Comparison of ENCODE assay signal across 8 cellular contexts in genomic region chr7:44581907-44582603, GRCh38. TPM values are rescaled to one million over a fixed set of nuclear protein-coding genes. Genes with fewer than 3 reads are reported as not detected.
DNase-seq lines count a peak whose midpoint lies in the region; ATAC-seq and TF ChIP-seq lines count a peak whose summit lies in the region.

Gene TMED4 (minus strand): TSS chr7:44582231. CDS start chr7:44582206, 25 bp downstream.

- in situ Hi-C loops in GM13976 (cut with MboI; ENCODE audit: low sequenced_read_pairs, unreplicated experiment): loop anchor here (10.0 to 25.0 kb wide), 2 partner anchors 180 to 553 kb away; no protein-coding TSS in a partner anchor

- peaks cover 0 to 43% (median 30%) of the 10 kb centered on the region in 9 donors for H3K36me3 ChIP-seq in heart right ventricle
- peaks cover 13 to 35% (median 16%) of the 10 kb centered on the region in 4 donors for H3K36me3 ChIP-seq in upper lobe of left lung

- peak in 1 of 4 donors; percentile 42 for TF ChIP-seq EP300 in upper lobe of left lung (IDR thresholded peaks at IDR 0.05)

- TF ChIP-seq CTCF in GM13976 (IDR thresholded peaks at IDR 0.05; ENCODE audit: borderline replicate concordance, control extremely low read depth, extremely low read depth, insufficient read depth, missing control alignments): no peak
- TF ChIP-seq CTCF in heart right ventricle (IDR thresholded peaks at IDR 0.05): no peak
- peak in 3 of 6 experiments; percentile 8 to 45 (median 36) for TF ChIP-seq CTCF in upper lobe of left lung (IDR thresholded peaks at IDR 0.05)

- DNase-seq in GM13976 (ENCODE audit: low spot score): peak; percentile 100
- peak; percentile 98 for DNase-seq in NCI-H146 treated with DMSO at 0.1 percent for 48 hours (lab: John Stamatoyannopoulos, UW; ENCODE audit: unreplicated experiment)
- peak; percentile 95 for DNase-seq in amniotic epithelial cell (ENCODE audit: low read depth)
- peak; percentile 99 to 100 for DNase-seq in heart right ventricle
- DNase-seq in posterior cingulate gyrus: peak; percentile 97 to 100 (median 99)
- peak; percentile 100 for DNase-seq in upper lobe of left lung

- peaks cover 5 to 34% (median 24%) of the 10 kb centered on the region in 9 donors for H3K4me1 ChIP-seq in heart right ventricle
- H3K4me1 ChIP-seq in upper lobe of left lung: peaks cover 15 to 32% (median 20%) of the 10 kb centered on the region in 4 donors

- peak; percentile 56 to 95 (median 77) for TF ChIP-seq POLR2A in upper lobe of left lung (IDR thresholded peaks at IDR 0.05)

- H3K27me3 ChIP-seq in heart right ventricle: no peaks in the 10 kb centered on the region
- no peaks in the 10 kb centered on the region for H3K27me3 ChIP-seq in upper lobe of left lung

- ATAC-seq in HG02870 (IDR thresholded peaks at IDR 0.05; ENCODE audit: unreplicated experiment) (peak; percentile 89), heart right ventricle (peak; percentile 98 to 99 (median 98)), upper lobe of left lung (ENCODE audit: low FRiP score in 2 of 2) (peak; percentile 99 to 100)

- WGBS in heart right ventricle, 2 donors: 0 to 1% methylated on average over 66 to 67 of the region's 67 CpGs
- WGBS in upper lobe of left lung, 2 donors: 0% methylated on average over 45 of the region's 67 CpGs; no CpG with 5 or more reads in 1 of the 2 donors

- H3K4me3 ChIP-seq in heart right ventricle: peak within 1 kb of the TSS; percentile 72 to 99 (median 89)
- peak within 1 kb of the TSS; percentile 75 to 90 (median 82) for H3K4me3 ChIP-seq in upper lobe of left lung

- H3K27ac ChIP-seq in heart right ventricle: peak within 1 kb of the TSS; percentile 86 to 99 (median 96)
- H3K27ac ChIP-seq in upper lobe of left lung: peak within 1 kb of the TSS; percentile 90 to 98 (median 97)

- intact Hi-C loops in T-helper 1 cell treated with Interleukin-12 subunit alpha and Interleukin-12 subunit beta and Interleukin-4 antibody, amounts not matched to agents 30 ng/mL and 1 ng/mL, for 36 hours (cut with micrococcal nuclease): loop anchor here (1.0 to 2.0 kb wide), 13 partner anchors 8 to 563 kb away; partner anchors contain the start of genes CCM2, H2AZ2, NUDCD3 and OGDH
- intact Hi-C loops in heart right ventricle (cut with DNase I): loop anchor here in 6 of 10 donors (1.0 to 10.0 kb wide), 10 partner anchors 24 to 553 kb away; partner anchors contain the start of genes H2AZ2 (in 3 of the 6) and OGDH (in 2 of the 6)
- intact Hi-C loops in posterior cingulate gyrus (cut with DNase I): loop anchor here (5.0 kb wide), 2 partner anchors 165 to 215 kb away; partner anchors contain the start of genes PPIA and ZMIZ2

- H3K9me3 ChIP-seq in heart right ventricle: no peaks in the 10 kb centered on the region
- no peaks in the 10 kb centered on the region for H3K9me3 ChIP-seq in upper lobe of left lung

RNA-seq across cellular contexts. Expression of gene TMED4, which starts in this region (rescaled TPM):
- 74.3 and 78.0 TPM in 2 replicates for total RNA-seq in T-helper 1 cell treated with Interleukin-12 subunit alpha and Interleukin-12 subunit beta and Interleukin-4 antibody, amounts not matched to agents 30 ng/mL and 1 ng/mL, for 36 hours
- total RNA-seq in heart right ventricle (10 to 100 TPM; 55.4 to 81.4 (median 69.4) TPM), upper lobe of left lung (100 to 1,000 TPM in 4 of 6 donors, 10 to 100 TPM in 2; 78.8 to 205 (median 126) TPM)
- 10 to 100 TPM; 42.9 to 45.6 TPM for polyA plus RNA-seq in heart right ventricle

Comparison
In these comparisons a context has a peak if more than half of its experiments do, and no peak if none do; other contexts are left out.
1. Peak in every context shown above with its lines: DNase-seq, ATAC-seq, H3K4me3 ChIP-seq and H3K27ac ChIP-seq.